ENCODE assay signal across 8 cellular contexts in the genomic region with DNA sequence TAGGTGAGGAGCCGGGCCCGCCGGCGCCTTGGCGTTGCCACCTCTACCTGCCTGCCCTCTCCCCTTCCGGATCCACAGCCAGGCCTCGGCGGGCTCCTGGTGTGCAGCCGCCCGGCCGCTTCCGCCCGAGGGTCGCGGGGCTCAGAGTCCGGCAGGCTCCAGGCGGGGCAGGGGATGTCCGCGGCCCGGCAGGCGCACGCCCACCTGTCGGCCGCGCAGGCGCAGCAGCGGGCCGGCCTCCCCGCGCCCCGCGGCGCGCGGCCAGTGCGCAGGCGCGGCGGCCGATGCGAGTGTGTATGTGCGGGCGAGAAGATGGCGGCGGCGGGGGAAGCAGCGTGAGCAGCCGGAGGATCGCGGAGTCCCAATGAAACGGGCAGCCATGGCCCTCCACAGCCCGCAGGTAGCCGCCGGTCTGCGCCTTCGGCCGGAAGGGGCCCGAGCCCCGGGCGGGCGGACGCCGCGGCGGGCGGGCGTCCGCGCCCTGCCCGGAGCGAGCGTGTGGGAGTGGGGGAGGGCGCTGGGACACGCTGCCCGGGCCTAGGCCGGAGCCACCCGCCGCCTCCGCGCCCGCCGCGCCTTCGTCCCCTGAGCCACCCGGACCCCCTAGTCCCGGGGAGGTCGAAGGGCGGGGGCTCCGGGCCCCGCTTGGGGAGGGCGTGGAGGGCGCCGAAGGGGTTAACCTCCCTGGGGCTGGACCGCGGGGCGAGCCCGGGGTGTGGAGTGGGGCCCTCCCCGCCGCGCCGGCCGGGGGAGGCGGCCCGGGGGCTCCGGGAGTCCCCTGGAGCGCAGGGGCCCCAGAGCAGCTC. TPM values are rescaled to one million over a fixed set of nuclear protein-coding genes. Genes with fewer than 3 reads are reported as not detected.
DNase-seq lines count a peak whose midpoint lies in the region; ATAC-seq and TF ChIP-seq lines count a peak whose summit lies in the region.

TSS of gene USP10 (plus strand) at position 289 of the 806 bp plus-strand sequence. CDS start at position 380, 91 bp downstream.

- peak within 1 kb of the TSS; percentile 75 for H3K4me2 ChIP-seq in DOHH2 (ENCODE audit: low read length)

- no peaks in the 10 kb centered on the region for H3K27me3 ChIP-seq in DOHH2 (ENCODE audit: control insufficient read depth, low read length)
- no peaks in the 10 kb centered on the region; the same call in 1 of the 2 replicates for H3K27me3 ChIP-seq in SJSA1 (replicated peaks)
- H3K27me3 ChIP-seq in gastroesophageal sphincter = no peaks in the 10 kb centered on the region
- H3K27me3 ChIP-seq in neutrophil = no peaks in the 10 kb centered on the region

- H3K27ac ChIP-seq in DOHH2 (ENCODE audit: low read depth, low read length) (peak within 1 kb of the TSS; percentile 53), SJSA1 (peak within 1 kb of the TSS; percentile 55), gastroesophageal sphincter (peak within 1 kb of the TSS; percentile 37 to 92 (median 84)), neutrophil (peak within 1 kb of the TSS; percentile 75)

- peak within 1 kb of the TSS; percentile 92 for H3K4me3 ChIP-seq in DOHH2 (ENCODE audit: low read length)
- H3K4me3 ChIP-seq in SJSA1 = peak within 1 kb of the TSS; percentile 99
- peak within 1 kb of the TSS; percentile 78 to 86 for H3K4me3 ChIP-seq in gastroesophageal sphincter
- peak within 1 kb of the TSS; percentile 60 to 86 for H3K4me3 ChIP-seq in neutrophil (ENCODE audit: low read depth in 1 of 2, low read length in 1 of 2)

- WGBS in gastroesophageal sphincter (ENCODE audit: low coverage in 1 of 2), 2 donors = no CpG with 5 or more reads among the region's 106 CpGs

- no peak for TF ChIP-seq EP300 in gastroesophageal sphincter (IDR thresholded peaks at IDR 0.05)

- H3K9me2 ChIP-seq in DOHH2 (replicated peaks; ENCODE audit: control insufficient read depth, low read length) = no peaks in the 10 kb centered on the region

- peak; percentile 39 to 44 for TF ChIP-seq POLR2A in gastroesophageal sphincter (IDR thresholded peaks at IDR 0.05)

- peaks cover 32% of the 10 kb centered on the region for H4K20me1 ChIP-seq in DOHH2 (ENCODE audit: control insufficient read depth, insufficient read depth, low read depth, low read length)

- ATAC-seq in GM21737 (IDR thresholded peaks at IDR 0.05; ENCODE audit: unreplicated experiment) = peak; percentile 82
- peak; percentile 95 for ATAC-seq in gastroesophageal sphincter

- DNase-seq in Kasumi-1 (lab: John Stamatoyannopoulos, UW) = peak; percentile 46 to 54
- DNase-seq in SJSA1 (ENCODE audit: low read depth in 1 of 2, low spot score in 2 of 2) = peak; percentile 62 to 77
- peak; percentile 73 for DNase-seq in activated gamma-delta T cell treated with anti-CD3 and anti-CD28 coated beads, Interleukin-2, amount 50 U/mL, for 16 hours (ENCODE audit: low read depth)

- no peaks in the 10 kb centered on the region; the same call in 1 of the 2 replicates for H3F3A ChIP-seq in DOHH2 (ENCODE audit: control insufficient read depth, insufficient read depth)

- H3K9me3 ChIP-seq in DOHH2 (ENCODE audit: control insufficient read depth, insufficient read depth, low read length) = no peaks in the 10 kb centered on the region
- H3K9me3 ChIP-seq in SJSA1 (replicated peaks) = 0 out of 2 replicates have a peak, but pooled peaks cover 5% of the 10 kb centered on the region
- no peaks in the 10 kb centered on the region for H3K9me3 ChIP-seq in gastroesophageal sphincter
- no peaks in the 10 kb centered on the region for H3K9me3 ChIP-seq in neutrophil

- peaks cover 56% of the 10 kb centered on the region for H3K79me2 ChIP-seq in DOHH2 (ENCODE audit: control insufficient read depth, low read length)

- H3K4me1 ChIP-seq in DOHH2 (ENCODE audit: control insufficient read depth, low read length) (peaks cover 37% of the 10 kb centered on the region), SJSA1 (replicated peaks) (peaks cover 24% of the 10 kb centered on the region), gastroesophageal sphincter (peaks cover 0 to 42% (median 10%) of the 10 kb centered on the region in 3 donors), neutrophil (ENCODE audit: control insufficient read depth in 1 of 2, insufficient read depth in 1 of 2, low read depth in 1 of 2, low read length in 1 of 2) (peaks cover 19 to 21% of the 10 kb centered on the region in 2 experiments)

- no peak for TF ChIP-seq CTCF in DOHH2 (IDR thresholded peaks at IDR 0.05; ENCODE audit: low read depth, low read length, poor library complexity, severe bottlenecking)
- peak in 1 of 4 experiments; percentile 2 for TF ChIP-seq CTCF in gastroesophageal sphincter (IDR thresholded peaks at IDR 0.05)
- TF ChIP-seq CTCF in neutrophil (IDR thresholded peaks at IDR 0.05) = no peak
- TF ChIP-seq CTCF in subcutaneous adipose tissue (IDR thresholded peaks at IDR 0.05; ENCODE audit: low read depth) = no peak

- H3K36me3 ChIP-seq in DOHH2 (ENCODE audit: control insufficient read depth, low read length) (peaks cover 28% of the 10 kb centered on the region), SJSA1 (peaks cover 16% of the 10 kb centered on the region), gastroesophageal sphincter (no peaks in the 10 kb centered on the region), neutrophil (no peaks in the 10 kb centered on the region)

RNA-seq across cellular contexts. Expression of gene USP10, which starts in this region (rescaled TPM):
- 53.3 and 59.7 TPM in 2 replicates for total RNA-seq in SJSA1 (2014; rRNA removed; shearing (Covaris generic))
- 10 to 100 TPM; 49.1 to 70.2 (median 60.0) TPM for total RNA-seq in gastroesophageal sphincter
- total RNA-seq in subcutaneous adipose tissue = 10 to 100 TPM; 29.7 to 85.1 (median 43.5) TPM

Comparison
In these comparisons a context has a peak if more than half of its experiments do, and no peak if none do; other contexts are left out.
1. Peak in every context shown above with its lines: DNase-seq, ATAC-seq, H3K4me3 ChIP-seq and H3K27ac ChIP-seq.